In the genomic region with DNA sequence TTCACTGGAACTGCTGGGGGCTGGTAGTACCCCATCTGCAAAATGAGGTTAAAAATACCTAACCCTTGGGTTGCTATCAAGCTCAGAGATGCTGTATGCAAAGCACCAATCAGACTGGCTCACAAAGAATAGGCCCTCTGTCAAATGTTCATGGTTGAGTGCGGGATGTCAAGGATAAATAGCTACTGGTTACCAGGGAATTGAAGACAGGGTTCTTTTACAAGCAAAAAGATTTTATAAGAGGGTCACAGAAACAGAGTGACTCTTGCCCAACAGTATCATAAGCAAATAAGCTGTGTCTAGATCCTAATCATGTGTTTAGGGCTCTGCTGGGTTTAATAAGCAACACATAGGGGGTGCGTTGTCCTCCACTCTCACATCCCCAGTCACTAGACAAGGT, we compare ENCODE assay signal across 19 cellular contexts. TPM values are rescaled to one million over a fixed set of nuclear protein-coding genes. Genes with fewer than 3 reads are reported as not detected.
DNase-seq lines count a peak whose midpoint lies in the region; ATAC-seq, FAIRE-seq and TF ChIP-seq lines count a peak whose summit lies in the region.
"Had no signal": no experiment of that assay in that cellular context is flagged by ENCODE, and none has a peak within 500 bp of the region (broad histone marks: within the 10 kb centered on the region; RNA-seq: fewer than 3 reads in every experiment).

No MANE protein-coding gene starts in this region.

- POLR2A ChIA-PET in activated B cell treated with CpG ODN at 0.5 μM for 24 hours (lab: Charles Lee), result interaction anchor here (1.8 to 4.7 kb wide), 5 partner anchors 9 to 25 kb away, joined by 11 to 28 read pairs (median 19); partner anchors contain the start of gene SYK
- POLR2A ChIA-PET in CD8-positive, alpha-beta T cell (lab: Charles Lee), result no interaction called here

- H3K36me3 ChIP-seq in neutrophil, result peaks cover 10% of the 10 kb centered on the region
- H3K36me3 ChIP-seq in CD8-positive, alpha-beta T cell (ENCODE audit: insufficient read depth, low read length), result no peaks in the 10 kb centered on the region

- peaks cover 65 to 83% of the 10 kb centered on the region in 2 experiments for H3K4me1 ChIP-seq in neutrophil (ENCODE audit: control insufficient read depth in 1 of 2, insufficient read depth in 1 of 2, low read depth in 1 of 2, low read length in 1 of 2)
- H3K4me1 ChIP-seq in CD8-positive, alpha-beta T cell (ENCODE audit: insufficient read depth, low read length), result peaks cover 8% of the 10 kb centered on the region

- H3K4me3 Mint-ChIP-seq in activated B cell treated with CpG ODN at 0.5 μM for 24 hours, result peak overlapping the region; percentile 6
- no peak overlapping the region for H3K4me3 Mint-ChIP-seq in CD8-positive, alpha-beta T cell
- H3K4me3 Mint-ChIP-seq: CD4-positive, alpha-beta T cell; HFFc6; T-helper 17 cell had no signal

- H3K9me3 Mint-ChIP-seq in activated B cell treated with CpG ODN at 0.5 μM for 24 hours, result no peaks in the 10 kb centered on the region
- no peaks in the 10 kb centered on the region for H3K9me3 Mint-ChIP-seq in CD8-positive, alpha-beta T cell
- H3K9me3 Mint-ChIP-seq: CD4-positive, alpha-beta T cell had no signal

- H3K4me1 Mint-ChIP-seq in activated B cell treated with CpG ODN at 0.5 μM for 24 hours, result peaks cover 97% of the 10 kb centered on the region
- H3K4me1 Mint-ChIP-seq in CD8-positive, alpha-beta T cell (ENCODE audit: low read depth), result peaks cover 19% of the 10 kb centered on the region

- no peak for TF ChIP-seq POLR2A in GM12891 (IDR thresholded peaks at IDR 0.05; ENCODE audit: low read depth, low read length)

- DNase-seq in GM12891 (ENCODE audit: insufficient read length, low spot score) (no peak), NCI-H1048 (lab: John Stamatoyannopoulos, UW) (peak; percentile 42), activated B cell treated with CpG ODN at 0.5 μM for 24 hours (no peak), midbrain (lab: John Stamatoyannopoulos, UW) (no peak)
- no peak for DNase-seq in CD8-positive, alpha-beta T cell
- DNase-seq in activated CD8-positive, alpha-beta memory T cell treated with anti-CD3 and anti-CD28 coated beads, Interleukin-2, amount 50 U/mL, for 48 hours, result no peak
- DNase-seq: CD4-positive, alpha-beta T cell; HFFc6; Kasumi-1; NCI-H1417 treated with DMSO at 0.1 percent for 48 hours; NCI-H1930; NCI-H2171 treated with DMSO at 0.1 percent for 48 hours; NCI-H510A; SHP77 treated with DMSO at 0.1 percent for 48 hours; T-helper 17 cell had no signal

- peak overlapping the region; percentile 90 for H3K27ac ChIP-seq in neutrophil
- no peak overlapping the region for H3K27ac ChIP-seq in CD8-positive, alpha-beta T cell (ENCODE audit: low read depth, low read length)

- intact Hi-C loops in activated B cell treated with CpG ODN at 0.5 μM for 24 hours (cut with micrococcal nuclease), result no loop called here
- intact Hi-C loops in CD8-positive, alpha-beta T cell (cut with DNase I, micrococcal nuclease), result no loop called here

- no peak overlapping the region for H3K4me3 ChIP-seq in neutrophil (ENCODE audit: low read depth in 1 of 2, low read length in 1 of 2)
- no peak overlapping the region for H3K4me3 ChIP-seq in CD8-positive, alpha-beta T cell (ENCODE audit: low read depth, low read length)

- H3K27ac Mint-ChIP-seq in activated B cell treated with CpG ODN at 0.5 μM for 24 hours, result peak overlapping the region; percentile 95
- no peak overlapping the region for H3K27ac Mint-ChIP-seq in CD8-positive, alpha-beta T cell
- H3K27ac Mint-ChIP-seq: CD4-positive, alpha-beta T cell; HFFc6; T-helper 17 cell had no signal

- CTCF ChIA-PET in activated B cell treated with CpG ODN at 0.5 μM for 24 hours (lab: Charles Lee), result interaction anchor here (1.5 to 2.8 kb wide), 2 partner anchors 13 to 39 kb away, joined by 5 to 8 read pairs; no protein-coding TSS in a partner anchor
- CTCF ChIA-PET in CD8-positive, alpha-beta T cell (lab: Charles Lee), result no interaction called here

- peak; percentile 76 for FAIRE-seq in GM12891 (lab: Jason Lieb, UNC)
- FAIRE-seq: H1, RCC 7860 had no signal

- no peak for TF ChIP-seq CTCF in activated B cell treated with CpG ODN at 0.5 μM for 24 hours (IDR thresholded peaks at IDR 0.05)
- TF ChIP-seq CTCF in neutrophil (IDR thresholded peaks at IDR 0.05), result no peak
- TF ChIP-seq CTCF in CD8-positive, alpha-beta T cell (IDR thresholded peaks at IDR 0.05), result no peak

- no peaks in the 10 kb centered on the region for H3K27me3 Mint-ChIP-seq in activated B cell treated with CpG ODN at 0.5 μM for 24 hours
- peaks cover 17% of the 10 kb centered on the region for H3K27me3 Mint-ChIP-seq in CD8-positive, alpha-beta T cell (ENCODE audit: low read depth)

- H3K36me3 Mint-ChIP-seq in activated B cell treated with CpG ODN at 0.5 μM for 24 hours (ENCODE audit: low read depth), result peaks cover 65% of the 10 kb centered on the region
- H3K36me3 Mint-ChIP-seq in CD8-positive, alpha-beta T cell, result no peaks in the 10 kb centered on the region

- ATAC-seq in activated B cell treated with CpG ODN at 0.5 μM for 24 hours (ENCODE audit: low read depth), result peak; percentile 21
- ATAC-seq in CD8-positive, alpha-beta T cell, result no peak
- ATAC-seq in GM21528 (IDR thresholded peaks at IDR 0.05; ENCODE audit: low FRiP score, unreplicated experiment), result no peak
- ATAC-seq: T-helper 17 cell had no signal

- H3K27me3 ChIP-seq in neutrophil, result no peaks in the 10 kb centered on the region
- no peaks in the 10 kb centered on the region for H3K27me3 ChIP-seq in CD8-positive, alpha-beta T cell (ENCODE audit: insufficient read depth, low read length)

- no peaks in the 10 kb centered on the region for H3K9me3 ChIP-seq in neutrophil
- H3K9me3 ChIP-seq in CD8-positive, alpha-beta T cell (ENCODE audit: low read length), result no peaks in the 10 kb centered on the region

TF ChIP-seq in GM12891, 5 proteins besides CTCF, POLR2A, EP300 and RAD21:
- TF ChIP-seq POU2F2 (IDR thresholded peaks at IDR 0.05; ENCODE audit: low read depth, low read length) (no peak), SPI1 (IDR thresholded peaks at IDR 0.05; ENCODE audit: low read depth, low read length) (no peak), POLR2AphosphoS5 (IDR thresholded peaks at IDR 0.05; ENCODE audit: low read depth, low read length) (no peak), TAF1 (IDR thresholded peaks at IDR 0.05; ENCODE audit: low read depth, low read length) (no peak), PAX5 (IDR thresholded peaks at IDR 0.05; ENCODE audit: insufficient read depth, low read length, severe bottlenecking) (no peak)

RNA-seq across cellular contexts. Expression of gene SYK, which starts 11.9 kb away (rescaled TPM):
- 21.7 TPM for polyA plus RNA-seq in GM12891 (2012; ENCODE audit: low read depth, missing spikeins)
- total RNA-seq in activated B cell treated with CpG ODN at 0.5 μM for 24 hours, result 222 and 237 TPM in 2 replicates
- 1 to 10 TPM; 1.5 to 1.6 TPM for total RNA-seq in CD8-positive, alpha-beta T cell
- total RNA-seq: HFFc6 had no signal

Comparison
In these comparisons a context has a peak if more than half of its experiments do, and no peak if none do; other contexts are left out.
1. RNA of gene SYK, which starts 11.9 kb away (total RNA-seq): 222 to 237 TPM in activated B cell treated with CpG ODN at 0.5 μM for 24 hours; 1.5 to 1.6 TPM in CD8-positive, alpha-beta T cell; every median in the first group is over 10 times any median in the second.